11 cellular contexts compared by ENCODE assay signal in the genomic region with DNA sequence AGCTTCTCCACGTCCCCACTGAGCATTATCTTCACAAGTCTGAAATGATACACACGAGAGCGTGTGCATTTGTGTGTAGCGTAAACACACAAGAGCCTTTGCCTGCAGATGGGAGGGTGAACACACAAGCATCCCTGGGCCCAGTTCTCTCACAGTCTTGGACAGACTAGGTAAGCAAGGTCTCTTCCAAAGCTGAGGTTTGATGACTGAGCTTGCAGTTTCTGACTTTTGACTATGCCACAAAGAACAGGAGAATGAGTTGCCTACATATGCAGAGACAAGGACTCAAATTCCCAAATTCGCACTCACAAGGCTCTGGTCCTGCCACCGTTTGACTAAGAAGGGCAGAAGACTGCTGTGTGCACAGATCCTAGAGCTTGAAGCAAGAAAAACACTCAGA. TPM values are rescaled to one million over a fixed set of nuclear protein-coding genes. Genes with fewer than 3 reads are reported as not detected.
DNase-seq lines count a peak whose midpoint lies in the region; ATAC-seq, FAIRE-seq and TF ChIP-seq lines count a peak whose summit lies in the region.
"Had no signal": no experiment of that assay in that cellular context is flagged by ENCODE, and none has a peak within 500 bp of the region (broad histone marks: within the 10 kb centered on the region; RNA-seq: fewer than 3 reads in every experiment).

No MANE protein-coding gene starts in this region.

- no peaks in the 10 kb centered on the region for H3K9me3 Mint-ChIP-seq in activated T-cell treated with anti-CD3 and anti-CD28 coated beads, Interleukin-2, amount 50 U/mL, for 72 hours
- H3K9me3 Mint-ChIP-seq in central memory CD8-positive, alpha-beta T cell, result no peaks in the 10 kb centered on the region

- WGBS in testis, 2 donors, result 76 to 87% methylated on average over 6 of the region's 6 CpGs

- peak overlapping the region; percentile 77 to 79 for H3K4me3 Mint-ChIP-seq in activated T-cell treated with anti-CD3 and anti-CD28 coated beads, Interleukin-2, amount 50 U/mL, for 72 hours
- peak overlapping the region; percentile 64 for H3K4me3 Mint-ChIP-seq in central memory CD8-positive, alpha-beta T cell

- H3K4me1 ChIP-seq in testis, result peaks cover 71% of the 10 kb centered on the region
- H3K4me1 ChIP-seq in tibial artery, result peaks cover 0 to 19% (median 4%) of the 10 kb centered on the region in 4 donors
- H3K4me1 ChIP-seq: colonic mucosa had no signal

- intact Hi-C loops in testis (cut with DNase I; ENCODE audit: low total_unique reads), result no loop called here
- intact Hi-C loops in tibial artery (cut with DNase I; ENCODE audit: low total_unique reads), result no loop called here

- H3K4me1 Mint-ChIP-seq in activated T-cell treated with anti-CD3 and anti-CD28 coated beads, Interleukin-2, amount 50 U/mL, for 72 hours (ENCODE audit: low read depth), result peaks cover 92% of the 10 kb centered on the region
- H3K4me1 Mint-ChIP-seq in central memory CD8-positive, alpha-beta T cell, result peaks cover 82% of the 10 kb centered on the region

- H3K27me3 ChIP-seq in testis (no peaks in the 10 kb centered on the region), tibial artery (no peaks in the 10 kb centered on the region)
- H3K27me3 ChIP-seq: colonic mucosa had no signal

- H3K27me3 Mint-ChIP-seq in activated T-cell treated with anti-CD3 and anti-CD28 coated beads, Interleukin-2, amount 50 U/mL, for 72 hours (ENCODE audit: low read depth), result no peaks in the 10 kb centered on the region
- no peaks in the 10 kb centered on the region for H3K27me3 Mint-ChIP-seq in central memory CD8-positive, alpha-beta T cell

- peak in 1 of 2 donors; percentile 33 for DNase-seq in activated T-cell treated with anti-CD3 and anti-CD28 coated beads, Interleukin-2, amount 50 U/mL, for 72 hours
- DNase-seq in activated T-cell treated with anti-CD3 and anti-CD28 coated beads, Interleukin-2, amount 50 U/mL, for 1 hour, result no peak
- DNase-seq in central memory CD8-positive, alpha-beta T cell (ENCODE audit: low spot score in 2 of 2), result no peak
- no peak for DNase-seq in testis
- no peak for DNase-seq in tibial artery
- no peak for DNase-seq in frontal cortex (ENCODE audit: low spot score in 2 of 2)
- no peak for DNase-seq in effector CD4-positive, alpha-beta T cell
- DNase-seq: colonic mucosa, H7, hypothalamus had no signal

- peaks cover 11 to 23% of the 10 kb centered on the region in 2 donors for H3K36me3 Mint-ChIP-seq in activated T-cell treated with anti-CD3 and anti-CD28 coated beads, Interleukin-2, amount 50 U/mL, for 72 hours (ENCODE audit: insufficient read depth in 2 of 2)
- peaks cover 34% of the 10 kb centered on the region for H3K36me3 Mint-ChIP-seq in central memory CD8-positive, alpha-beta T cell (ENCODE audit: insufficient read depth)

- H3K27ac ChIP-seq in testis (peak overlapping the region; percentile 46 to 71), tibial artery (no peak overlapping the region)
- H3K27ac ChIP-seq: colonic mucosa had no signal

- H3K4me3 ChIP-seq in testis (no peak overlapping the region), tibial artery (no peak overlapping the region)
- H3K4me3 ChIP-seq: colonic mucosa had no signal

- peak; percentile 51 to 55 for ATAC-seq in activated T-cell treated with anti-CD3 and anti-CD28 coated beads, Interleukin-2, amount 50 U/mL, for 72 hours (replicated peaks in 1 of 2)
- peak; percentile 11 for ATAC-seq in HG03045 (IDR thresholded peaks at IDR 0.05; ENCODE audit: unreplicated experiment)
- peak; percentile 1 for ATAC-seq in central memory CD8-positive, alpha-beta T cell (replicated peaks; ENCODE audit: extremely low read depth, poor library complexity, severe bottlenecking)

- H3K9me3 ChIP-seq in testis, result no peaks in the 10 kb centered on the region
- no peaks in the 10 kb centered on the region for H3K9me3 ChIP-seq in tibial artery
- H3K9me3 ChIP-seq: colonic mucosa had no signal

- TF ChIP-seq CTCF in testis (IDR thresholded peaks at IDR 0.05), result no peak
- no peak for TF ChIP-seq CTCF in tibial artery (IDR thresholded peaks at IDR 0.05)

- FAIRE-seq in frontal cortex (lab: Jason Lieb, UNC), result no peak

- no peaks in the 10 kb centered on the region for H3K36me3 ChIP-seq in testis (ENCODE audit: low read depth, missing control alignments)
- peaks cover 0 to 17% (median 8%) of the 10 kb centered on the region in 3 donors for H3K36me3 ChIP-seq in tibial artery

- peak overlapping the region; percentile 64 for H3K27ac Mint-ChIP-seq in activated T-cell treated with anti-CD3 and anti-CD28 coated beads, Interleukin-2, amount 50 U/mL, for 72 hours
- peak overlapping the region; percentile 77 for H3K27ac Mint-ChIP-seq in central memory CD8-positive, alpha-beta T cell (ENCODE audit: low read depth)

- TF ChIP-seq POLR2A in testis (IDR thresholded peaks at IDR 0.05), result no peak

RNA-seq across cellular contexts. Expression of gene FAM53B, which starts 55.8 kb away (rescaled TPM):
- total RNA-seq in activated T-cell treated with anti-CD3 and anti-CD28 coated beads, Interleukin-2, amount 50 U/mL, for 72 hours, result 10 to 100 TPM; 30.0 to 37.7 TPM
- total RNA-seq in testis, result 100 to 1,000 TPM; 109 to 125 TPM
- polyA plus RNA-seq in testis (ENCODE audit: insufficient read depth, low read depth, low replicate concordance), result 36.9 TPM
- 23.2 TPM for total RNA-seq in frontal cortex

Comparison
In these comparisons a context has a peak if more than half of its experiments do, and no peak if none do; other contexts are left out.
1. ATAC-seq: peak in every context shown above with its lines; median percentile 53 in activated T-cell treated with anti-CD3 and anti-CD28 coated beads, Interleukin-2, amount 50 U/mL, for 72 hours; 11 in HG03045; 1 in central memory CD8-positive, alpha-beta T cell.
2. H3K27ac ChIP-seq: peak in testis (2 of 2); none in tibial artery (0 of 2).